Comparison of ENCODE assay signal across 19 cellular contexts in the genomic region with DNA sequence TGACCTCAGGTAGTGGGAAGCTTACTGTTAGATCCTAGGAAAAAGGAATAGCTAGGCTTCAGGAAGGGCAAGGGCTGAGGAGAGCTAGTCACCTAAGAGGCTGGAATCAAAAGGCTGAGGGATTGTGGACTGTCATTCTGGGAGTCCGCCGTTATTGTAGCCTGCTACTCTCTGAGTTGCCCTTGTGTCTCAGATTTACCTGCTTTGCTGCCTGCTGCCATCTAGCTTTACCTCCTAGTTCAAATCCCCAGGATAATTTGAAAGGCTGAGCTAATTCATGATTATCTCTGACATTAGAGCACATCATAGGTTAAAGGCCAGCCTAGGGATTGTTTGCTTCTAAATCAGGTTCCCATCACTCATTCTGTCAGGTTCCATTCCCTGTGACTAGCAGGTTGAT.
DNase-seq lines count a peak whose midpoint lies in the region; ATAC-seq and TF ChIP-seq lines count a peak whose summit lies in the region.
"Had no signal": no experiment of that assay in that cellular context is flagged by ENCODE, and none has a peak within 500 bp of the region (broad histone marks: within the 10 kb centered on the region; RNA-seq: fewer than 3 reads in every experiment).

No MANE protein-coding gene starts in this region.

- H4K20me1 ChIP-seq in HCT116 (ENCODE audit: insufficient read depth), result no peaks in the 10 kb centered on the region

- no peaks in the 10 kb centered on the region for H3K9me3 ChIP-seq in HCT116 (ENCODE audit: control insufficient read depth in 1 of 2, insufficient read depth in 1 of 2, low read depth in 1 of 2, low read length in 2 of 2)
- no peaks in the 10 kb centered on the region for H3K9me3 ChIP-seq in gastrocnemius medialis
- H3K9me3 ChIP-seq: SJCRH30 had no signal

- H2AFZ ChIP-seq in HCT116 (ENCODE audit: low read depth, low read length, poor library complexity, severe bottlenecking), result no peak overlapping the region

- H3K27me3 ChIP-seq in HCT116 (ENCODE audit: insufficient read depth, low read length), result no peaks in the 10 kb centered on the region
- no peaks in the 10 kb centered on the region for H3K27me3 ChIP-seq in foreskin keratinocyte
- H3K27me3 ChIP-seq in gastrocnemius medialis, result no peaks in the 10 kb centered on the region
- H3K27me3 ChIP-seq: SJCRH30 had no signal

- intact Hi-C loops in HCT116 (cut with micrococcal nuclease) (no loop called here), gastrocnemius medialis (cut with DNase I; ENCODE audit: low total_unique reads) (no loop called here)

- H3K4me1 Mint-ChIP-seq in activated CD8-positive, alpha-beta T cell treated with anti-CD3 and anti-CD28 coated beads, Interleukin-2, amount 10 ng/mL, durations not matched to agents 7 days and 5 days (ENCODE audit: low read depth), result no peaks in the 10 kb centered on the region

- CTCF ChIA-PET in HCT116 (lab: Charles Lee), result no interaction called here
- CTCF ChIA-PET in activated CD8-positive, alpha-beta T cell treated with anti-CD3 and anti-CD28 coated beads, Interleukin-2, amount 10 ng/mL, durations not matched to agents 7 days and 5 days (lab: Charles Lee), result no interaction called here

- no peak overlapping the region for H3K4me2 ChIP-seq in HCT116 (ENCODE audit: low read length)

- no peak for DNase-seq in HCT116 (ENCODE audit: low read depth, low spot score)
- DNase-seq in foreskin keratinocyte, result no peak
- no peak for DNase-seq in gastrocnemius medialis
- DNase-seq in stimulated activated CD4-positive, alpha-beta T cell treated with anti-CD3 and anti-CD28 coated beads, Interleukin-2, amount 100 ng/mL, for 48 hours, result no peak
- DNase-seq in activated CD8-positive, alpha-beta T cell treated with anti-CD3 and anti-CD28 coated beads, Interleukin-2, amount 10 ng/mL, durations not matched to agents 7 days and 5 days, result no peak
- DNase-seq in NCI-H1930 (lab: John Stamatoyannopoulos, UW), result no peak
- DNase-seq: Calu3, DMS79 treated with DMSO at 0.1 percent for 48 hours, Kasumi-1, NCI-H1092 treated with DMSO at 0.1 percent for 48 hours, NCI-H1436, NCI-H187, NCI-H2107, NCI-H524, NCI-H774, SJCRH30 had no signal

- no peak for ATAC-seq in HCT116
- no peak for ATAC-seq in foreskin keratinocyte
- peak in 1 of 2 donors; percentile 10 for ATAC-seq in gastrocnemius medialis
- ATAC-seq in activated CD8-positive, alpha-beta T cell treated with anti-CD3 and anti-CD28 coated beads, Interleukin-2, amount 10 ng/mL, durations not matched to agents 7 days and 5 days, result no peak
- ATAC-seq: K562, SK-N-SH treated with all-trans-retinoic acid at 6 μM for 48 hours had no signal

- no peaks in the 10 kb centered on the region for H3K9me3 Mint-ChIP-seq in activated CD8-positive, alpha-beta T cell treated with anti-CD3 and anti-CD28 coated beads, Interleukin-2, amount 10 ng/mL, durations not matched to agents 7 days and 5 days (ENCODE audit: insufficient read depth)

- POLR2A ChIA-PET in HCT116 (lab: Charles Lee), result no interaction called here
- POLR2A ChIA-PET in activated CD8-positive, alpha-beta T cell treated with anti-CD3 and anti-CD28 coated beads, Interleukin-2, amount 10 ng/mL, durations not matched to agents 7 days and 5 days (lab: Charles Lee), result no interaction called here

- BruUV-seq in HCT116 (replicated peaks; lab: Mats Ljungman, UMichigan), result no TSS peak

- TF ChIP-seq POLR2A in HCT116 (IDR thresholded peaks at IDR 0.05; ENCODE audit: borderline replicate concordance, extremely low read depth, insufficient read depth, insufficient read length) (no peak), gastrocnemius medialis (IDR thresholded peaks at IDR 0.05) (no peak)

- RAD21 ChIA-PET in HCT116 (lab: Charles Lee; ENCODE audit: low non-redundant PET in 1 of 2, low total read pairs in 2 of 2, uncharacterized antibody in 2 of 2, unreplicated experiment in 2 of 2), result no interaction called here

- no peaks in the 10 kb centered on the region for H3K36me3 Mint-ChIP-seq in activated CD8-positive, alpha-beta T cell treated with anti-CD3 and anti-CD28 coated beads, Interleukin-2, amount 10 ng/mL, durations not matched to agents 7 days and 5 days (ENCODE audit: low read depth)

- TF ChIP-seq CTCF in HCT116 (IDR thresholded peaks at IDR 0.05 in 2 of 3, conservative IDR thresholded peaks at IDR 0.05 in 1 of 3; ENCODE audit: borderline replicate concordance in 1 of 3, insufficient read depth in 1 of 3, low read depth in 2 of 3, low read length in 2 of 3) (no peak), VCaP (conservative IDR thresholded peaks at IDR 0.05) (0 out of 2 replicates have a peak, but pooled peaks have one; percentile 6), foreskin keratinocyte (conservative IDR thresholded peaks at IDR 0.05) (peak; percentile 31), gastrocnemius medialis (IDR thresholded peaks at IDR 0.05 in 4 of 5, conservative IDR thresholded peaks at IDR 0.05 in 1 of 5) (no peak)

- H3K27me3 Mint-ChIP-seq in activated CD8-positive, alpha-beta T cell treated with anti-CD3 and anti-CD28 coated beads, Interleukin-2, amount 10 ng/mL, durations not matched to agents 7 days and 5 days (ENCODE audit: low read depth), result no peaks in the 10 kb centered on the region

- no peak overlapping the region for H3K27ac ChIP-seq in HCT116 (ENCODE audit: low read depth, low read length)
- H3K27ac ChIP-seq in VCaP, result no peak overlapping the region
- H3K27ac ChIP-seq in foreskin keratinocyte, result no peak overlapping the region
- peak overlapping the region; percentile 74 to 84 (median 80) for H3K27ac ChIP-seq in gastrocnemius medialis
- H3K27ac ChIP-seq: SJCRH30 had no signal

- no peak overlapping the region for H3K4me3 ChIP-seq in HCT116 (replicated peaks in 1 of 2; ENCODE audit: low read depth in 1 of 2, low read length in 2 of 2)
- H3K4me3 ChIP-seq in gastrocnemius medialis, result no peak overlapping the region
- H3K4me3 ChIP-seq: K562, SJCRH30 had no signal

- H3K9ac ChIP-seq in HCT116 (ENCODE audit: low read length), result no peak overlapping the region

- H3K4me3 Mint-ChIP-seq in activated CD8-positive, alpha-beta T cell treated with anti-CD3 and anti-CD28 coated beads, Interleukin-2, amount 10 ng/mL, durations not matched to agents 7 days and 5 days, result no peak overlapping the region

- in situ Hi-C loops in gastrocnemius medialis (cut with MboI; ENCODE audit: low sequenced_read_pairs in 4 of 4), result no loop called here

- H3K27ac Mint-ChIP-seq in activated CD8-positive, alpha-beta T cell treated with anti-CD3 and anti-CD28 coated beads, Interleukin-2, amount 10 ng/mL, durations not matched to agents 7 days and 5 days, result no peak overlapping the region

- no peaks in the 10 kb centered on the region for H3K79me2 ChIP-seq in HCT116 (ENCODE audit: insufficient read depth, low read length)

- TF ChIP-seq RAD21 in HCT116 (IDR thresholded peaks at IDR 0.05; ENCODE audit: low read depth), result peak; percentile 10; the same call in 1 of the 2 replicates

- H3K36me3 ChIP-seq in HCT116 (ENCODE audit: control insufficient read depth in 1 of 2, insufficient read depth in 2 of 2, low read length in 2 of 2), result no peaks in the 10 kb centered on the region
- no peaks in the 10 kb centered on the region for H3K36me3 ChIP-seq in gastrocnemius medialis
- H3K36me3 ChIP-seq: SJCRH30 had no signal

- no peaks in the 10 kb centered on the region for H3K9me2 ChIP-seq in HCT116 (ENCODE audit: insufficient read depth)

- H3K4me1 ChIP-seq in HCT116 (ENCODE audit: control insufficient read depth in 1 of 2, insufficient read depth in 2 of 2, low read length in 2 of 2) (no peaks in the 10 kb centered on the region), foreskin keratinocyte (peaks cover 32% of the 10 kb centered on the region), gastrocnemius medialis (peaks cover 45 to 52% of the 10 kb centered on the region in 2 donors)
- H3K4me1 ChIP-seq: SJCRH30 had no signal

TF ChIP-seq in HCT116, 20 proteins besides CTCF, POLR2A, EP300 and RAD21:
- TF ChIP-seq, protein P1, sequence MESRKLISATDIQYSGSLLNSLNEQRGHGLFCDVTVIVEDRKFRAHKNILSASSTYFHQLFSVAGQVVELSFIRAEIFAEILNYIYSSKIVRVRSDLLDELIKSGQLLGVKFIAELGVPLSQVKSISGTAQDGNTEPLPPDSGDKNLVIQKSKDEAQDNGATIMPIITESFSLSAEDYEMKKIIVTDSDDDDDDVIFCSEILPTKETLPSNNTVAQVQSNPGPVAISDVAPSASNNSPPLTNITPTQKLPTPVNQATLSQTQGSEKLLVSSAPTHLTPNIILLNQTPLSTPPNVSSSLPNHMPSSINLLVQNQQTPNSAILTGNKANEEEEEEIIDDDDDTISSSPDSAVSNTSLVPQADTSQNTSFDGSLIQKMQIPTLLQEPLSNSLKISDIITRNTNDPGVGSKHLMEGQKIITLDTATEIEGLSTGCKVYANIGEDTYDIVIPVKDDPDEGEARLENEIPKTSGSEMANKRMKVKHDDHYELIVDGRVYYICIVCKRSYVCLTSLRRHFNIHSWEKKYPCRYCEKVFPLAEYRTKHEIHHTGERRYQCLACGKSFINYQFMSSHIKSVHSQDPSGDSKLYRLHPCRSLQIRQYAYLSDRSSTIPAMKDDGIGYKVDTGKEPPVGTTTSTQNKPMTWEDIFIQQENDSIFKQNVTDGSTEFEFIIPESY (IDR thresholded peaks at IDR 0.05; ENCODE audit: extremely low read depth, insufficient replicate concordance, low read length), result no peak
- TF ChIP-seq YY1 (IDR thresholded peaks at IDR 0.05; ENCODE audit: extremely low read depth, insufficient replicate concordance, low read depth, low read length) (no peak), ELF1 (IDR thresholded peaks at IDR 0.05; ENCODE audit: borderline replicate concordance, low read depth) (no peak), ZNF274 (IDR thresholded peaks at IDR 0.05; ENCODE audit: low read depth, low read length) (no peak), SP1 (IDR thresholded peaks at IDR 0.05; ENCODE audit: low read depth) (no peak)

Comparison
In these comparisons a context has a peak if more than half of its experiments do, and no peak if none do; other contexts are left out.
1. H3K27ac ChIP-seq: peak in gastrocnemius medialis (4 of 4); none in HCT116 (single experiment), VCaP (single experiment) and foreskin keratinocyte (single experiment).
2. CTCF ChIP-seq: peak in VCaP (single experiment) and foreskin keratinocyte (single experiment); none in HCT116 (0 of 3) and gastrocnemius medialis (0 of 5).